In the genomic region with DNA sequence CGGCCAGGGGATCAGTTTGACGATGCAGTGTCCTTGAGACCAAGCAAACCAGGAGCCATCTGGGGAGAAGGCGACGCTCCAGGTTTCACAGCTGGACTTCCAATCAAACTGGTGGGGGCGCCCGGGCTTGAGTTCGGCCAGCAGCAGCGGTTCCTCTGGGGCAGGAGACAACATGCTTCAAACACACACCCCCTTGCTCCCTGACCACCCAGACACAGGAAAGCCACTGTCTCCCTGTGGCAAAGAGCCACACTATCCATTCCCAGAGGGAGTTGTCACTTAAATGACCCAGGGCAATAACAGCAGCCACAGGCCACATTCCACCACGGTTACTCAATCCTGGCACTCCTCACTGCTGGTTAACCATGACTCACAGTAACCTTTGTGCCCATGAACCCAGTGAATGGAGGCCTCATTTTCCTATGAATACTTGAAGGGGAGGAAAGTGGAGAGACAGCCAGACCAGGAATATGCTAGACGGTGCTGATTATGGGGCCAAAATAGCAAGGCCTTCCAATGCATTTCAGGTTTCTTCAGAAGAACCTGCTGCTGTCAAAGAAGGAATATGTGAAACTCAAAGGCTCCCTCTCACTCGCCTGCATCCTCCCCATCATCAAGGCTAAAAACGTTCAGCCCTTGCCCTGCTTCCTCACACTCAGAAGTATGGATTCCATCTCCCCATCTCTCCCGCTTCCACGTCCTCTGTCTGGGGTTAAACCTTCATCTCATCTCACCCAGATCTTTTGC, we compare ENCODE assay signal across 1 cellular context.
TF ChIP-seq lines count a peak whose summit lies in the region.

No MANE protein-coding gene starts in this region.

TF ChIP-seq in A549, 52 proteins besides CTCF, POLR2A, EP300 and RAD21 (continued from another document):
- TF ChIP-seq CHD4 (IDR thresholded peaks at IDR 0.05; ENCODE audit: borderline replicate concordance) (no peak), CBX2 (IDR thresholded peaks at IDR 0.05; ENCODE audit: borderline replicate concordance, low read depth) (no peak), ZNF302 (CRISPR knock-in tag; IDR thresholded peaks at IDR 0.05) (no peak), MYC (IDR thresholded peaks at IDR 0.05; ENCODE audit: borderline replicate concordance, low read length) (peak; percentile 44; the same call in 1 of the 2 replicates), ESRRA (IDR thresholded peaks at IDR 0.05; ENCODE audit: borderline replicate concordance, low read length) (no peak), SMC3 (IDR thresholded peaks at IDR 0.05) (no peak; the same call in 2 of the 3 replicates), BHLHE40 (IDR thresholded peaks at IDR 0.05; ENCODE audit: low read depth, low read length) (no peak), POLR2AphosphoS2 (conservative IDR thresholded peaks at IDR 0.05; ENCODE audit: low read length) (no peak), MAFK (IDR thresholded peaks at IDR 0.05; ENCODE audit: partially characterized antibody) (peak; percentile 24), HOXA7 (CRISPR knock-in tag; IDR thresholded peaks at IDR 0.05) (no peak), EHF (CRISPR knock-in tag; IDR thresholded peaks at IDR 0.05) (no peak), NPAS2 (CRISPR knock-in tag; IDR thresholded peaks at IDR 0.05; ENCODE audit: borderline replicate concordance) (no peak), RFX5 (IDR thresholded peaks at IDR 0.05) (no peak), TP53 (CRISPR knock-in tag; IDR thresholded peaks at IDR 0.05) (no peak), PHF8 (IDR thresholded peaks at IDR 0.05; ENCODE audit: borderline replicate concordance, low read depth) (no peak), NFE2L2 (conservative IDR thresholded peaks at IDR 0.05; ENCODE audit: low read length) (no peak), HOXB13 (CRISPR knock-in tag; IDR thresholded peaks at IDR 0.05; ENCODE audit: low read depth) (no peak), FOXS1 (CRISPR knock-in tag; IDR thresholded peaks at IDR 0.05) (no peak), NR3C1 (IDR thresholded peaks at IDR 0.05) (no peak), KDM1A (IDR thresholded peaks at IDR 0.05; ENCODE audit: low read depth) (no peak), TFCP2L1 (CRISPR knock-in tag; IDR thresholded peaks at IDR 0.05) (no peak), CBX8 (IDR thresholded peaks at IDR 0.05) (no peak), CHD2 (IDR thresholded peaks at IDR 0.05; ENCODE audit: low read length, partially characterized antibody) (no peak), JUNB (IDR thresholded peaks at IDR 0.05) (peak; percentile 88), HOXB5 (CRISPR knock-in tag; IDR thresholded peaks at IDR 0.05) (no peak), ZSCAN20 (CRISPR knock-in tag; IDR thresholded peaks at IDR 0.05) (no peak), ZC3H11A (IDR thresholded peaks at IDR 0.05) (no peak), SREBF2 (IDR thresholded peaks at IDR 0.05) (no peak), FOSL2 (IDR thresholded peaks at IDR 0.05) (peak; percentile 91), FOSL2 (CRISPR knock-in tag; IDR thresholded peaks at IDR 0.05) (peak; percentile 97), MAZ (IDR thresholded peaks at IDR 0.05; ENCODE audit: borderline replicate concordance, low read depth, low read length) (no peak), ZFP36 (IDR thresholded peaks at IDR 0.05; ENCODE audit: borderline replicate concordance, partially characterized antibody) (no peak), RCOR1 (IDR thresholded peaks at IDR 0.05; ENCODE audit: low read depth, low read length) (no peak), HDAC2 (IDR thresholded peaks at IDR 0.05) (no peak), CEBPB (IDR thresholded peaks at IDR 0.05) (peak; percentile 92 to 99), JUN (IDR thresholded peaks at IDR 0.05) (peak in 1 of 2 experiments; percentile 91; a peak in 4 of 5 replicates), FOSB (CRISPR knock-in tag; IDR thresholded peaks at IDR 0.05) (no peak), RNF2 (IDR thresholded peaks at IDR 0.05; ENCODE audit: borderline replicate concordance, low read depth) (no peak), EHMT2 (IDR thresholded peaks at IDR 0.05; ENCODE audit: low read depth) (no peak), HEYL (CRISPR knock-in tag; IDR thresholded peaks at IDR 0.05) (no peak), KDM5A (IDR thresholded peaks at IDR 0.05) (no peak)
- TF ChIP-seq, protein P1, sequence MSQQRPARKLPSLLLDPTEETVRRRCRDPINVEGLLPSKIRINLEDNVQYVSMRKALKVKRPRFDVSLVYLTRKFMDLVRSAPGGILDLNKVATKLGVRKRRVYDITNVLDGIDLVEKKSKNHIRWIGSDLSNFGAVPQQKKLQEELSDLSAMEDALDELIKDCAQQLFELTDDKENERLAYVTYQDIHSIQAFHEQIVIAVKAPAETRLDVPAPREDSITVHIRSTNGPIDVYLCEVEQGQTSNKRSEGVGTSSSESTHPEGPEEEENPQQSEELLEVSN (IDR thresholded peaks at IDR 0.05; ENCODE audit: borderline replicate concordance, low read depth), result peak; percentile 42; the same call in 1 of the 2 replicates
- TF ChIP-seq, protein P2, sequence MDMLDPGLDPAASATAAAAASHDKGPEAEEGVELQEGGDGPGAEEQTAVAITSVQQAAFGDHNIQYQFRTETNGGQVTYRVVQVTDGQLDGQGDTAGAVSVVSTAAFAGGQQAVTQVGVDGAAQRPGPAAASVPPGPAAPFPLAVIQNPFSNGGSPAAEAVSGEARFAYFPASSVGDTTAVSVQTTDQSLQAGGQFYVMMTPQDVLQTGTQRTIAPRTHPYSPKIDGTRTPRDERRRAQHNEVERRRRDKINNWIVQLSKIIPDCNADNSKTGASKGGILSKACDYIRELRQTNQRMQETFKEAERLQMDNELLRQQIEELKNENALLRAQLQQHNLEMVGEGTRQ (IDR thresholded peaks at IDR 0.05), result no peak
- TF ChIP-seq, protein P3, sequence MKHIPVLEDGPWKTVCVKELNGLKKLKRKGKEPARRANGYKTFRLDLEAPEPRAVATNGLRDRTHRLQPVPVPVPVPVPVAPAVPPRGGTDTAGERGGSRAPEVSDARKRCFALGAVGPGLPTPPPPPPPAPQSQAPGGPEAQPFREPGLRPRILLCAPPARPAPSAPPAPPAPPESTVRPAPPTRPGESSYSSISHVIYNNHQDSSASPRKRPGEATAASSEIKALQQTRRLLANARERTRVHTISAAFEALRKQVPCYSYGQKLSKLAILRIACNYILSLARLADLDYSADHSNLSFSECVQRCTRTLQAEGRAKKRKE (CRISPR knock-in tag; IDR thresholded peaks at IDR 0.05; ENCODE audit: low read depth), result no peak
- TF ChIP-seq, protein P4, sequence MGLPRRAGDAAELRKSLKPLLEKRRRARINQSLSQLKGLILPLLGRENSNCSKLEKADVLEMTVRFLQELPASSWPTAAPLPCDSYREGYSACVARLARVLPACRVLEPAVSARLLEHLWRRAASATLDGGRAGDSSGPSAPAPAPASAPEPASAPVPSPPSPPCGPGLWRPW (IDR thresholded peaks at IDR 0.05), result peak; percentile 68; the same call in 1 of the 2 replicates
- TF ChIP-seq, protein P5, sequence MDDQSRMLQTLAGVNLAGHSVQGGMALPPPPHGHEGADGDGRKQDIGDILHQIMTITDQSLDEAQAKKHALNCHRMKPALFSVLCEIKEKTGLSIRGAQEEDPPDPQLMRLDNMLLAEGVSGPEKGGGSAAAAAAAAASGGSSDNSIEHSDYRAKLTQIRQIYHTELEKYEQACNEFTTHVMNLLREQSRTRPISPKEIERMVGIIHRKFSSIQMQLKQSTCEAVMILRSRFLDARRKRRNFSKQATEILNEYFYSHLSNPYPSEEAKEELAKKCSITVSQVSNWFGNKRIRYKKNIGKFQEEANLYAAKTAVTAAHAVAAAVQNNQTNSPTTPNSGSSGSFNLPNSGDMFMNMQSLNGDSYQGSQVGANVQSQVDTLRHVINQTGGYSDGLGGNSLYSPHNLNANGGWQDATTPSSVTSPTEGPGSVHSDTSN (IDR thresholded peaks at IDR 0.05), result peak; percentile 73; the same call in 1 of the 2 replicates
- TF ChIP-seq, protein P6, sequence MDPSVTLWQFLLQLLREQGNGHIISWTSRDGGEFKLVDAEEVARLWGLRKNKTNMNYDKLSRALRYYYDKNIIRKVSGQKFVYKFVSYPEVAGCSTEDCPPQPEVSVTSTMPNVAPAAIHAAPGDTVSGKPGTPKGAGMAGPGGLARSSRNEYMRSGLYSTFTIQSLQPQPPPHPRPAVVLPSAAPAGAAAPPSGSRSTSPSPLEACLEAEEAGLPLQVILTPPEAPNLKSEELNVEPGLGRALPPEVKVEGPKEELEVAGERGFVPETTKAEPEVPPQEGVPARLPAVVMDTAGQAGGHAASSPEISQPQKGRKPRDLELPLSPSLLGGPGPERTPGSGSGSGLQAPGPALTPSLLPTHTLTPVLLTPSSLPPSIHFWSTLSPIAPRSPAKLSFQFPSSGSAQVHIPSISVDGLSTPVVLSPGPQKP (IDR thresholded peaks at IDR 0.05; ENCODE audit: low read depth, low read length), result no peak
- TF ChIP-seq, protein P7, sequence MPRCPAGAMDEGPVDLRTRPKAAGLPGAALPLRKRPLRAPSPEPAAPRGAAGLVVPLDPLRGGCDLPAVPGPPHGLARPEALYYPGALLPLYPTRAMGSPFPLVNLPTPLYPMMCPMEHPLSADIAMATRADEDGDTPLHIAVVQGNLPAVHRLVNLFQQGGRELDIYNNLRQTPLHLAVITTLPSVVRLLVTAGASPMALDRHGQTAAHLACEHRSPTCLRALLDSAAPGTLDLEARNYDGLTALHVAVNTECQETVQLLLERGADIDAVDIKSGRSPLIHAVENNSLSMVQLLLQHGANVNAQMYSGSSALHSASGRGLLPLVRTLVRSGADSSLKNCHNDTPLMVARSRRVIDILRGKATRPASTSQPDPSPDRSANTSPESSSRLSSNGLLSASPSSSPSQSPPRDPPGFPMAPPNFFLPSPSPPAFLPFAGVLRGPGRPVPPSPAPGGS (IDR thresholded peaks at IDR 0.05), result peak; percentile 94
- TF ChIP-seq, protein P8, sequence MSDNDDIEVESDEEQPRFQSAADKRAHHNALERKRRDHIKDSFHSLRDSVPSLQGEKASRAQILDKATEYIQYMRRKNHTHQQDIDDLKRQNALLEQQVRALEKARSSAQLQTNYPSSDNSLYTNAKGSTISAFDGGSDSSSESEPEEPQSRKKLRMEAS (IDR thresholded peaks at IDR 0.05), result peak; percentile 92
- TF ChIP-seq, protein P9, sequence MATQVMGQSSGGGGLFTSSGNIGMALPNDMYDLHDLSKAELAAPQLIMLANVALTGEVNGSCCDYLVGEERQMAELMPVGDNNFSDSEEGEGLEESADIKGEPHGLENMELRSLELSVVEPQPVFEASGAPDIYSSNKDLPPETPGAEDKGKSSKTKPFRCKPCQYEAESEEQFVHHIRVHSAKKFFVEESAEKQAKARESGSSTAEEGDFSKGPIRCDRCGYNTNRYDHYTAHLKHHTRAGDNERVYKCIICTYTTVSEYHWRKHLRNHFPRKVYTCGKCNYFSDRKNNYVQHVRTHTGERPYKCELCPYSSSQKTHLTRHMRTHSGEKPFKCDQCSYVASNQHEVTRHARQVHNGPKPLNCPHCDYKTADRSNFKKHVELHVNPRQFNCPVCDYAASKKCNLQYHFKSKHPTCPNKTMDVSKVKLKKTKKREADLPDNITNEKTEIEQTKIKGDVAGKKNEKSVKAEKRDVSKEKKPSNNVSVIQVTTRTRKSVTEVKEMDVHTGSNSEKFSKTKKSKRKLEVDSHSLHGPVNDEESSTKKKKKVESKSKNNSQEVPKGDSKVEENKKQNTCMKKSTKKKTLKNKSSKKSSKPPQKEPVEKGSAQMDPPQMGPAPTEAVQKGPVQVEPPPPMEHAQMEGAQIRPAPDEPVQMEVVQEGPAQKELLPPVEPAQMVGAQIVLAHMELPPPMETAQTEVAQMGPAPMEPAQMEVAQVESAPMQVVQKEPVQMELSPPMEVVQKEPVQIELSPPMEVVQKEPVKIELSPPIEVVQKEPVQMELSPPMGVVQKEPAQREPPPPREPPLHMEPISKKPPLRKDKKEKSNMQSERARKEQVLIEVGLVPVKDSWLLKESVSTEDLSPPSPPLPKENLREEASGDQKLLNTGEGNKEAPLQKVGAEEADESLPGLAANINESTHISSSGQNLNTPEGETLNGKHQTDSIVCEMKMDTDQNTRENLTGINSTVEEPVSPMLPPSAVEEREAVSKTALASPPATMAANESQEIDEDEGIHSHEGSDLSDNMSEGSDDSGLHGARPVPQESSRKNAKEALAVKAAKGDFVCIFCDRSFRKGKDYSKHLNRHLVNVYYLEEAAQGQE (IDR thresholded peaks at IDR 0.05), result no peak
- TF ChIP-seq, protein P10, sequence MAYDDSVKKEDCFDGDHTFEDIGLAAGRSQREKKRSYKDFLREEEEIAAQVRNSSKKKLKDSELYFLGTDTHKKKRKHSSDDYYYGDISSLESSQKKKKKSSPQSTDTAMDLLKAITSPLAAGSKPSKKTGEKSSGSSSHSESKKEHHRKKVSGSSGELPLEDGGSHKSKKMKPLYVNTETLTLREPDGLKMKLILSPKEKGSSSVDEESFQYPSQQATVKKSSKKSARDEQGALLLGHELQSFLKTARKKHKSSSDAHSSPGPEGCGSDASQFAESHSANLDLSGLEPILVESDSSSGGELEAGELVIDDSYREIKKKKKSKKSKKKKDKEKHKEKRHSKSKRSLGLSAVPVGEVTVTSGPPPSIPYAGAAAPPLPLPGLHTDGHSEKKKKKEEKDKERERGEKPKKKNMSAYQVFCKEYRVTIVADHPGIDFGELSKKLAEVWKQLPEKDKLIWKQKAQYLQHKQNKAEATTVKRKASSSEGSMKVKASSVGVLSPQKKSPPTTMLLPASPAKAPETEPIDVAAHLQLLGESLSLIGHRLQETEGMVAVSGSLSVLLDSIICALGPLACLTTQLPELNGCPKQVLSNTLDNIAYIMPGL (CRISPR knock-in tag; IDR thresholded peaks at IDR 0.05; ENCODE audit: borderline replicate concordance), result no peak
